Comparison of ENCODE assay signal across 27 cellular contexts in the genomic region with DNA sequence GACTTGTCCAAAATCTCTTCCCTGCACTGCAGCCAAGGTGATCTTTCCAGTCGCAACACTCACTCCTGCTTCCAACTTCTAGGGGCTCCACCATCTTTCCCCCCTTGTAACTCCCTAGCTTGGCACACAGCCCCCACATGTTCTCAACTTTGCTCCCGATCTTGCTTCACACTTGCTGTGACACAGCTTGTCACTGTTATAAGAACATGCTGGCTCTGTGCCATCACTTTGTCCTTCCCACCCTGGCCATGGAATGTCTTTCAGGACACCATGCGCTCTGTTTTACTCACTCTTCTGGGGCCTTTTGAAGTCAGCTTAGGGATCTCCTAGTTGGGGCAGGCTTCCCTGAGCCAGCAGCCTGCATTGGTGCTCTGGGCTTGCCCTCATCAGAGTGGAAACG. TPM values are rescaled to one million over a fixed set of nuclear protein-coding genes. Genes with fewer than 3 reads are reported as not detected.
DNase-seq lines count a peak whose midpoint lies in the region; ATAC-seq, FAIRE-seq and TF ChIP-seq lines count a peak whose summit lies in the region.
"Had no signal": no experiment of that assay in that cellular context is flagged by ENCODE, and none has a peak within 500 bp of the region (broad histone marks: within the 10 kb centered on the region; RNA-seq: fewer than 3 reads in every experiment).

No MANE protein-coding gene starts in this region.

- H3K36me3 Mint-ChIP-seq in activated naive CD4-positive, alpha-beta T cell treated with anti-CD3 and anti-CD28 coated beads, Interleukin-2, amount 10 ng/mL, durations not matched to agents 7 days and 5 days, result peaks cover 22% of the 10 kb centered on the region
- H3K36me3 Mint-ChIP-seq in astrocyte (ENCODE audit: low read depth, unreplicated experiment), result peaks cover 12% of the 10 kb centered on the region
- peaks cover 17% of the 10 kb centered on the region for H3K36me3 Mint-ChIP-seq in type B pancreatic cell
- H3K36me3 Mint-ChIP-seq in effector memory CD8-positive, alpha-beta T cell (ENCODE audit: insufficient read depth), result peaks cover 7% of the 10 kb centered on the region

- WGBS in right lobe of liver (ENCODE audit: insufficient coverage, low coverage, low lambda C conversion rate, missing lambda C conversion rate), result 57% methylated on average over 4 of the region's 4 CpGs

- no peak for FAIRE-seq in astrocyte (lab: Jason Lieb, UNC)
- FAIRE-seq: GM19239, keratinocyte, urothelium cell line had no signal

- no peaks in the 10 kb centered on the region for H3K27me3 Mint-ChIP-seq in activated naive CD4-positive, alpha-beta T cell treated with anti-CD3 and anti-CD28 coated beads, Interleukin-2, amount 10 ng/mL, durations not matched to agents 7 days and 5 days
- H3K27me3 Mint-ChIP-seq in astrocyte (ENCODE audit: low read depth, unreplicated experiment) (no peaks in the 10 kb centered on the region), type B pancreatic cell (no peaks in the 10 kb centered on the region)
- no peaks in the 10 kb centered on the region for H3K27me3 Mint-ChIP-seq in effector memory CD8-positive, alpha-beta T cell
- H3K27me3 Mint-ChIP-seq: activated CD4-positive, alpha-beta memory T cell treated with anti-CD3 and anti-CD28 coated beads for 36 hours; activated naive CD8-positive, alpha-beta T cell treated with anti-CD3 and anti-CD28 coated beads, Interleukin-2, amount 10 ng/mL, durations not matched to agents 7 days and 5 days had no signal

- no peak for TF ChIP-seq POLR2A in right lobe of liver (IDR thresholded peaks at IDR 0.05)

- no peak overlapping the region for H2AFZ ChIP-seq in astrocyte (ENCODE audit: low read depth, low read length)

- TF ChIP-seq CTCF in astrocyte (IDR thresholded peaks at IDR 0.05; ENCODE audit: insufficient read depth, low read depth, low read length) (no peak), right lobe of liver (IDR thresholded peaks at IDR 0.05) (no peak), type B pancreatic cell (conservative IDR thresholded peaks at IDR 0.05) (no peak)

- H4K20me1 ChIP-seq in astrocyte (ENCODE audit: insufficient read depth, low read length), result no peaks in the 10 kb centered on the region

- peaks cover 46% of the 10 kb centered on the region for H3K79me2 ChIP-seq in astrocyte (ENCODE audit: insufficient read depth, low read length)

- H3K27ac ChIP-seq in astrocyte (ENCODE audit: low read depth, low read length) (no peak overlapping the region), right lobe of liver (no peak overlapping the region)

- H3K27ac Mint-ChIP-seq in activated naive CD4-positive, alpha-beta T cell treated with anti-CD3 and anti-CD28 coated beads, Interleukin-2, amount 10 ng/mL, durations not matched to agents 7 days and 5 days, result no peak overlapping the region
- peak overlapping the region; percentile 8 for H3K27ac Mint-ChIP-seq in astrocyte (ENCODE audit: unreplicated experiment)
- H3K27ac Mint-ChIP-seq in type B pancreatic cell, result no peak overlapping the region
- no peak overlapping the region for H3K27ac Mint-ChIP-seq in effector memory CD8-positive, alpha-beta T cell
- H3K27ac Mint-ChIP-seq: activated CD4-positive, alpha-beta memory T cell treated with anti-CD3 and anti-CD28 coated beads for 36 hours; activated naive CD8-positive, alpha-beta T cell treated with anti-CD3 and anti-CD28 coated beads, Interleukin-2, amount 10 ng/mL, durations not matched to agents 7 days and 5 days had no signal

- H3K9me3 ChIP-seq in astrocyte (ENCODE audit: insufficient read depth, low read depth, low read length), result no peaks in the 10 kb centered on the region
- no peaks in the 10 kb centered on the region for H3K9me3 ChIP-seq in right lobe of liver

- intact Hi-C loops in right lobe of liver (cut with DNase I), result no loop called here

- H3K4me1 Mint-ChIP-seq in activated naive CD4-positive, alpha-beta T cell treated with anti-CD3 and anti-CD28 coated beads, Interleukin-2, amount 10 ng/mL, durations not matched to agents 7 days and 5 days, result peaks cover 35% of the 10 kb centered on the region
- H3K4me1 Mint-ChIP-seq in astrocyte (ENCODE audit: low read depth, unreplicated experiment) (peaks cover 9% of the 10 kb centered on the region), type B pancreatic cell (ENCODE audit: unreplicated experiment) (no peaks in the 10 kb centered on the region)
- H3K4me1 Mint-ChIP-seq in effector memory CD8-positive, alpha-beta T cell (ENCODE audit: low read depth in 2 of 2), result peaks cover 18 to 25% of the 10 kb centered on the region in 2 donors

- CTCF ChIA-PET in activated naive CD4-positive, alpha-beta T cell treated with anti-CD3 and anti-CD28 coated beads, Interleukin-2, amount 10 ng/mL, durations not matched to agents 7 days and 5 days (lab: Charles Lee), result no interaction called here

- no peak overlapping the region for H3K4me3 ChIP-seq in astrocyte (ENCODE audit: insufficient read depth, low read depth, low read length)
- H3K4me3 ChIP-seq in right lobe of liver, result no peak overlapping the region
- H3K4me3 ChIP-seq: lung had no signal

- no peak for DNase-seq in activated naive CD4-positive, alpha-beta T cell treated with anti-CD3 and anti-CD28 coated beads, Interleukin-2, amount 10 ng/mL, durations not matched to agents 7 days and 5 days
- DNase-seq in activated naive CD4-positive, alpha-beta T cell (lab: John Stamatoyannopoulos, UW), result no peak
- DNase-seq in astrocyte (ENCODE audit: low read depth), result no peak
- peak in 2 of 3 donors; percentile 25 to 62 for DNase-seq in right lobe of liver
- DNase-seq in type B pancreatic cell (ENCODE audit: extremely low spot score, unreplicated experiment), result no peak
- no peak for DNase-seq in effector memory CD8-positive, alpha-beta T cell
- DNase-seq in amygdala (lab: John Stamatoyannopoulos, UW), result no peak
- no peak for DNase-seq in Ammon's horn (ENCODE audit: low spot score)
- DNase-seq: activated CD4-positive, alpha-beta memory T cell treated with anti-CD3 and anti-CD28 coated beads for 36 hours; activated CD4-positive, CD25-positive, alpha-beta regulatory T cell; activated CD8-positive, alpha-beta memory T cell treated with anti-CD3 and anti-CD28 coated beads, Interleukin-2, amount 50 U/mL, for 48 hours; activated effector memory CD4-positive, alpha-beta T cell treated with Interleukin-2 at 50 U/mL for 16 hours; activated naive CD8-positive, alpha-beta T cell treated with anti-CD3 and anti-CD28 coated beads, Interleukin-2, amount 10 ng/mL, durations not matched to agents 7 days and 5 days; CD8-positive, alpha-beta memory T cell; cerebellar nuclear complex; H9; NCI-H1092 treated with DMSO at 0.1 percent for 48 hours; NCI-H1930; NCI-H526; occipital lobe; SHP77 treated with DMSO at 0.1 percent for 48 hours; stimulated activated naive CD4-positive, alpha-beta T cell treated with Interleukin-2 at 50 U/mL for 16 hours; SW 1271 had no signal

- H3K36me3 ChIP-seq in astrocyte (ENCODE audit: insufficient read depth, low read length) (no peaks in the 10 kb centered on the region), right lobe of liver (no peaks in the 10 kb centered on the region)

- H3K27me3 ChIP-seq in astrocyte (ENCODE audit: insufficient read depth, low read length) (no peaks in the 10 kb centered on the region), right lobe of liver (no peaks in the 10 kb centered on the region)

- H3K4me1 ChIP-seq in astrocyte (ENCODE audit: insufficient read depth, low read length) (peaks cover 9% of the 10 kb centered on the region), right lobe of liver (peaks cover 0 to 12% (median 0%) of the 10 kb centered on the region in 4 donors)

- H3K4me2 ChIP-seq in astrocyte (ENCODE audit: low read length), result no peak overlapping the region

- no peak overlapping the region for H3K9ac ChIP-seq in astrocyte (ENCODE audit: low read length)

- ATAC-seq in right lobe of liver, result peak in 2 of 4 donors; percentile 7 to 9
- no peak for ATAC-seq in effector memory CD8-positive, alpha-beta T cell (replicated peaks)

- H3K9me3 Mint-ChIP-seq in activated naive CD4-positive, alpha-beta T cell treated with anti-CD3 and anti-CD28 coated beads, Interleukin-2, amount 10 ng/mL, durations not matched to agents 7 days and 5 days, result no peaks in the 10 kb centered on the region
- no peaks in the 10 kb centered on the region for H3K9me3 Mint-ChIP-seq in astrocyte (ENCODE audit: unreplicated experiment)
- peaks cover 4% of the 10 kb centered on the region for H3K9me3 Mint-ChIP-seq in type B pancreatic cell
- H3K9me3 Mint-ChIP-seq in effector memory CD8-positive, alpha-beta T cell, result no peaks in the 10 kb centered on the region
- H3K9me3 Mint-ChIP-seq: activated CD4-positive, alpha-beta memory T cell treated with anti-CD3 and anti-CD28 coated beads for 36 hours; activated naive CD8-positive, alpha-beta T cell treated with anti-CD3 and anti-CD28 coated beads, Interleukin-2, amount 10 ng/mL, durations not matched to agents 7 days and 5 days; CD8-positive, alpha-beta memory T cell had no signal

- peak overlapping the region; percentile 37 for H3K4me3 Mint-ChIP-seq in activated naive CD4-positive, alpha-beta T cell treated with anti-CD3 and anti-CD28 coated beads, Interleukin-2, amount 10 ng/mL, durations not matched to agents 7 days and 5 days
- H3K4me3 Mint-ChIP-seq in astrocyte (ENCODE audit: unreplicated experiment), result no peak overlapping the region
- peak overlapping the region; percentile 18 for H3K4me3 Mint-ChIP-seq in type B pancreatic cell
- H3K4me3 Mint-ChIP-seq in effector memory CD8-positive, alpha-beta T cell, result peak overlapping the region in 1 of 2 donors; percentile 40
- H3K4me3 Mint-ChIP-seq: activated CD4-positive, alpha-beta memory T cell treated with anti-CD3 and anti-CD28 coated beads for 36 hours; activated naive CD8-positive, alpha-beta T cell treated with anti-CD3 and anti-CD28 coated beads, Interleukin-2, amount 10 ng/mL, durations not matched to agents 7 days and 5 days had no signal

RNA-seq across cellular contexts. Expression of gene NSDHL, which starts 2.5 kb away (rescaled TPM):
- total RNA-seq in astrocyte (25.5 and 34.2 TPM in 2 replicates), right lobe of liver (10 to 100 TPM; 16.1 to 38.2 (median 20.9) TPM), type B pancreatic cell (ENCODE audit: low replicate concordance) (27.5 and 28.0 TPM in 2 replicates)

RNA-seq across cellular contexts. Expression of gene CETN2, which starts 2.8 kb away (rescaled TPM):
- total RNA-seq in astrocyte (31.8 and 38.0 TPM in 2 replicates), right lobe of liver (10 to 100 TPM in 5 of 6 experiments, 1 to 10 TPM in 1; 8.4 to 11.4 (median 10.9) TPM), type B pancreatic cell (ENCODE audit: low replicate concordance) (52.4 and 66.3 TPM in 2 replicates)

Comparison
In these comparisons a context has a peak if more than half of its experiments do, and no peak if none do; other contexts are left out.
1. DNase-seq: peak in right lobe of liver (2 of 3); none in activated naive CD4-positive, alpha-beta T cell treated with anti-CD3 and anti-CD28 coated beads, Interleukin-2, amount 10 ng/mL, durations not matched to agents 7 days and 5 days (single experiment), activated naive CD4-positive, alpha-beta T cell (0 of 4), astrocyte (single experiment), type B pancreatic cell (single experiment), effector memory CD8-positive, alpha-beta T cell (0 of 3), amygdala (0 of 56) and Ammon's horn (single experiment).